ENCODE assay signal across 20 cellular contexts in genomic region chr11:119995730-119996491, GRCh38.
DNase-seq lines count a peak whose midpoint lies in the region; ATAC-seq and TF ChIP-seq lines count a peak whose summit lies in the region.
"Had no signal": no experiment of that assay in that cellular context is flagged by ENCODE, and none has a peak within 500 bp of the region (broad histone marks: within the 10 kb centered on the region; RNA-seq: fewer than 3 reads in every experiment).

No MANE protein-coding gene starts in this region.

- H3K9ac ChIP-seq in SK-N-SH = no peak overlapping the region
- H3K9ac ChIP-seq: KMS-11 had no signal

- no peaks in the 10 kb centered on the region for H3F3A ChIP-seq in SK-N-SH (replicated peaks; ENCODE audit: insufficient read depth)

- H3K4me1 ChIP-seq in SK-N-SH (ENCODE audit: control insufficient read depth in 1 of 2, insufficient read depth in 2 of 2, low read depth in 1 of 2, low read length in 1 of 2) = peaks cover 0 to 43% of the 10 kb centered on the region in 2 experiments; a peak in 2 of 4 replicates

- no peaks in the 10 kb centered on the region for H3K9me3 ChIP-seq in SK-N-SH

- TF ChIP-seq EP300 in SK-N-SH (IDR thresholded peaks at IDR 0.05; ENCODE audit: borderline replicate concordance in 1 of 2, low read depth in 1 of 2, low read length in 1 of 2) = 0 out of 4 replicates have a peak, but pooled peaks of 1 of the 2 experiments have one; percentile 35

- no peak for TF ChIP-seq POLR2A in GM18505 (IDR thresholded peaks at IDR 0.05; ENCODE audit: borderline replicate concordance, extremely low read depth, insufficient read depth, insufficient read length)

- no peaks in the 10 kb centered on the region for H3K79me2 ChIP-seq in SK-N-SH (ENCODE audit: insufficient read depth)

- no peak overlapping the region for H2AFZ ChIP-seq in SK-N-SH (ENCODE audit: low read depth)

- peaks cover 5% of the 10 kb centered on the region; the same call in 1 of the 2 replicates for H3K27me3 ChIP-seq in SK-N-SH (ENCODE audit: insufficient read depth)

- CTCF ChIA-PET in SK-N-SH (lab: Yijun Ruan, JAX) = interaction anchor here (0.7 to 1.5 kb wide), 8 partner anchors 10 to 112 kb away, joined by 3 to 8 read pairs (median 3); no protein-coding TSS in a partner anchor

- TF ChIP-seq RAD21 in SK-N-SH (IDR thresholded peaks at IDR 0.05; ENCODE audit: low read length) = no peak

- ATAC-seq in SK-N-SH treated with all-trans-retinoic acid at 6 μM for 48 hours (no peak), GM18505 (IDR thresholded peaks at IDR 0.05; ENCODE audit: unreplicated experiment) (no peak), HG03135 (IDR thresholded peaks at IDR 0.05; ENCODE audit: unreplicated experiment) (no peak)
- ATAC-seq: HepG2 had no signal

- 14% methylated on average over 6 of the region's 6 CpGs for WGBS in SK-N-SH (ENCODE audit: low lambda C conversion rate)

- peak overlapping the region in 1 of 2 experiments; percentile 60; a peak in 2 of 4 replicates for H3K27ac ChIP-seq in SK-N-SH (ENCODE audit: low read depth in 2 of 2, low read length in 1 of 2)
- H3K27ac ChIP-seq: KMS-11 had no signal

- no peak overlapping the region for H3K4me2 ChIP-seq in SK-N-SH
- H3K4me2 ChIP-seq: KMS-11 had no signal

- H4K20me1 ChIP-seq in SK-N-SH (ENCODE audit: insufficient read depth) = no peaks in the 10 kb centered on the region

- no peaks in the 10 kb centered on the region for H3K36me3 ChIP-seq in SK-N-SH (replicated peaks in 1 of 2; ENCODE audit: control insufficient read depth in 1 of 2, insufficient read depth in 2 of 2, low read length in 1 of 2)

- no peak for TF ChIP-seq CTCF in SK-N-SH (IDR thresholded peaks at IDR 0.05)

- no peaks in the 10 kb centered on the region for H3K9me2 ChIP-seq in SK-N-SH

- POLR2A ChIA-PET in SK-N-SH (lab: Yijun Ruan, JAX) = interaction anchor here (1.0 to 1.4 kb wide), 3 partner anchors 89 to 217 kb away, joined by 4 to 7 read pairs (median 4); no protein-coding TSS in a partner anchor

- no peak overlapping the region for H3K4me3 ChIP-seq in SK-N-SH (ENCODE audit: low read depth in 2 of 2, low read length in 1 of 2)

- DNase-seq in SK-N-SH (peak; percentile 56), SW480 (ENCODE audit: low spot score) (peak; percentile 8), medulla oblongata (ENCODE audit: extremely low spot score) (peak; percentile 72), NCI-H748 treated with DMSO at 0.1 percent for 48 hours (lab: John Stamatoyannopoulos, UW) (no peak), hippocampal formation (lab: John Stamatoyannopoulos, UW) (no peak)
- DNase-seq: AML-193, DND-41, GDM1, H9, MM.1S, NCI-H1417, NCI-H2081, NCI-H226, NCI-H774, SHP77 treated with DMSO at 0.1 percent for 48 hours had no signal

TF ChIP-seq in SK-N-SH, 30 proteins besides CTCF, POLR2A, EP300 and RAD21:
- no peak for TF ChIP-seq RCOR1 (IDR thresholded peaks at IDR 0.05; ENCODE audit: low read length)
- TF ChIP-seq GATA2 (CRISPR knock-in tag; IDR thresholded peaks at IDR 0.05) = peak; percentile 83
- TF ChIP-seq MAX (IDR thresholded peaks at IDR 0.05; ENCODE audit: low read depth) = no peak
- TF ChIP-seq MXI1 (IDR thresholded peaks at IDR 0.05; ENCODE audit: low read depth, low read length) = peak; percentile 38; the same call in 1 of the 2 replicates

TF ChIP-seq in SK-N-SH treated with all-trans-retinoic acid at 6 μM for 48 hours, 23 proteins besides CTCF, POLR2A, EP300 and RAD21:
- TF ChIP-seq PPARA (CRISPR knock-in tag; IDR thresholded peaks at IDR 0.05; ENCODE audit: borderline replicate concordance) (no peak), ZFP30 (CRISPR knock-in tag; IDR thresholded peaks at IDR 0.05) (no peak), TCF4 (CRISPR knock-in tag; IDR thresholded peaks at IDR 0.05; ENCODE audit: borderline replicate concordance) (no peak), ESRRG (CRISPR knock-in tag; IDR thresholded peaks at IDR 0.05) (no peak), BACH2 (CRISPR knock-in tag; IDR thresholded peaks at IDR 0.05; ENCODE audit: borderline replicate concordance) (no peak), ARNTL (CRISPR knock-in tag; IDR thresholded peaks at IDR 0.05; ENCODE audit: borderline replicate concordance, low read depth) (no peak), OSR1 (CRISPR knock-in tag; IDR thresholded peaks at IDR 0.05) (no peak)

Comparison
In these comparisons a context has a peak if more than half of its experiments do, and no peak if none do; other contexts are left out.
1. DNase-seq: peak in SK-N-SH (single experiment), SW480 (single experiment) and medulla oblongata (single experiment); none in NCI-H748 treated with DMSO at 0.1 percent for 48 hours (single experiment) and hippocampal formation (0 of 2).